Comparison of ENCODE assay signal across 12 cellular contexts in genomic region chr4:3168029-3168428, GRCh38.
DNase-seq lines count a peak whose midpoint lies in the region; ATAC-seq, FAIRE-seq and TF ChIP-seq lines count a peak whose summit lies in the region.
"Had no signal": no experiment of that assay in that cellular context is flagged by ENCODE, and none has a peak within 500 bp of the region (broad histone marks: within the 10 kb centered on the region; RNA-seq: fewer than 3 reads in every experiment).

No MANE protein-coding gene starts in this region.

- H3K4me3 ChIP-seq in K562 (no peak overlapping the region), HepG2 (replicated peaks in 1 of 3; ENCODE audit: insufficient read depth in 1 of 3, low read depth in 2 of 3, low read length in 3 of 3) (no peak overlapping the region)

- H3K9me1 ChIP-seq in K562 (ENCODE audit: control insufficient read depth, insufficient read depth, low read length): no peaks in the 10 kb centered on the region

- POLR2A ChIA-PET in K562 (lab: Yijun Ruan, JAX): interaction anchor here (0.7 to 1.3 kb wide), 2 partner anchors 9 to 74 kb away, joined by 3 read pairs; no protein-coding TSS in a partner anchor
- POLR2A ChIA-PET in HepG2 (lab: Yijun Ruan, JAX): no interaction called here

- no peak for TF ChIP-seq POLR2A in K562 (conservative IDR thresholded peaks at IDR 0.05)
- TF ChIP-seq POLR2A in HepG2 (IDR thresholded peaks at IDR 0.05; ENCODE audit: insufficient read depth in 1 of 2, low read depth in 2 of 2, low read length in 2 of 2): no peak

- FAIRE-seq in K562 (lab: Jason Lieb, UNC) (peak; percentile 42), HepG2 (lab: Jason Lieb, UNC) (no peak)

- TF ChIP-seq CTCF in K562 (IDR thresholded peaks at IDR 0.05 in 2 of 3, conservative IDR thresholded peaks at IDR 0.05 in 1 of 3; ENCODE audit: insufficient read depth in 2 of 3, low read depth in 1 of 3, low read length in 3 of 3) (no peak), HepG2 (CRISPR knock-in tag; IDR thresholded peaks at IDR 0.05) (no peak)

- peak; percentile 37; the same call in 2 of the 3 replicates for ATAC-seq in K562
- no peak for ATAC-seq in GM19455 (IDR thresholded peaks at IDR 0.05; ENCODE audit: unreplicated experiment)
- no peak for ATAC-seq in HepG2
- ATAC-seq in GM18867 (IDR thresholded peaks at IDR 0.05; ENCODE audit: unreplicated experiment): no peak
- ATAC-seq: sciatic nerve had no signal

- no peaks in the 10 kb centered on the region for H3K79me2 ChIP-seq in K562 (ENCODE audit: control insufficient read depth, insufficient read depth, low read length)
- H3K79me2 ChIP-seq in HepG2 (ENCODE audit: insufficient read depth, low read length): no peaks in the 10 kb centered on the region

- TF ChIP-seq RAD21 in K562 (CRISPR knock-in tag; conservative IDR thresholded peaks at IDR 0.05 in 1 of 2, IDR thresholded peaks at IDR 0.05 in 1 of 2) (no peak), HepG2 (CRISPR knock-in tag; IDR thresholded peaks at IDR 0.05) (no peak)

- H3K9ac ChIP-seq in K562 (ENCODE audit: insufficient read depth in 1 of 2, low read depth in 2 of 2, low read length in 2 of 2) (no peak overlapping the region), HepG2 (ENCODE audit: insufficient read depth, low read depth, low read length) (no peak overlapping the region)

- CTCF ChIA-PET in K562 (lab: Yijun Ruan, JAX; ENCODE audit: low intra/inter-chr PET ratio): interaction anchor here (0.6 kb wide), 1 partner anchor 529 kb away, joined by 3 read pairs; no protein-coding TSS in a partner anchor
- CTCF ChIA-PET in HepG2 (lab: Yijun Ruan, JAX; ENCODE audit: low intra/inter-chr PET ratio, low total read pairs): no interaction called here

- no peaks in the 10 kb centered on the region for H3K27me3 ChIP-seq in K562 (ENCODE audit: control insufficient read depth in 2 of 2, insufficient read depth in 2 of 2, low read length in 2 of 2)
- H3K27me3 ChIP-seq in HepG2 (ENCODE audit: control insufficient read depth in 1 of 2, insufficient read depth in 2 of 2, low read length in 2 of 2): no peaks in the 10 kb centered on the region

- DNase-seq in GM03348 (ENCODE audit: low spot score) (peak; percentile 67), LHCN-M2 (ENCODE audit: low read depth) (peak; percentile 12), K562 (ENCODE audit: extremely low read depth in 1 of 4, low spot score in 3 of 4) (peak in 3 of 4 experiments; percentile 14 to 45 (median 26)), iPS-NIHi7 (ENCODE audit: extremely low spot score) (peak; percentile 66), HepG2 (ENCODE audit: low spot score) (no peak), NCI-H187 treated with DMSO at 0.1 percent for 48 hours (lab: John Stamatoyannopoulos, UW) (no peak)
- DNase-seq: activated CD8-positive, alpha-beta memory T cell treated with anti-CD3 and anti-CD28 coated beads, Interleukin-2, amount 50 U/mL, for 48 hours; effector memory CD4-positive, alpha-beta T cell; SW 1271 had no signal

- TF ChIP-seq EP300 in K562 (IDR thresholded peaks at IDR 0.05; ENCODE audit: low read length) (no peak; the same call in 1 of the 2 replicates), HepG2 (IDR thresholded peaks at IDR 0.05; ENCODE audit: low read depth in 2 of 2, low read length in 2 of 2) (no peak), HepG2 (CRISPR knock-in tag; IDR thresholded peaks at IDR 0.05; ENCODE audit: borderline replicate concordance) (no peak)

- BruUV-seq in K562 (replicated peaks; lab: Mats Ljungman, UMichigan): no TSS peak
- no TSS peak for BruUV-seq in HepG2 (replicated peaks; lab: Mats Ljungman, UMichigan)

- H3K27ac ChIP-seq in K562 (ENCODE audit: extremely low read depth, low read depth, low read length): no peak overlapping the region
- H3K27ac ChIP-seq in HepG2 (ENCODE audit: extremely low read length, insufficient read depth, low read length): no peak overlapping the region

- H3K4me1 ChIP-seq in K562 (replicated peaks in 1 of 2; ENCODE audit: control insufficient read depth in 2 of 2, insufficient read depth in 2 of 2, low read length in 2 of 2) (peaks cover 3 to 4% of the 10 kb centered on the region in 2 experiments; a peak in 3 of 5 replicates), HepG2 (ENCODE audit: insufficient read depth, low read length) (no peaks in the 10 kb centered on the region)

- H2AFZ ChIP-seq in K562 (ENCODE audit: low read depth, low read length) (no peak overlapping the region), HepG2 (ENCODE audit: low read length) (no peak overlapping the region)

- H3K9me3 ChIP-seq in K562 (replicated peaks; ENCODE audit: control insufficient read depth, insufficient read depth, low read depth, low read length) (no peaks in the 10 kb centered on the region), HepG2 (ENCODE audit: low read length) (no peaks in the 10 kb centered on the region)

- 17% methylated on average over 3 of the region's 3 CpGs for WGBS in K562 (ENCODE audit: insufficient coverage, low coverage, missing lambda C conversion rate)
- WGBS in HepG2 (ENCODE audit: low lambda C conversion rate): 93% methylated on average over 3 of the region's 3 CpGs

- intact Hi-C loops in K562 (cut with micrococcal nuclease): no loop called here
- intact Hi-C loops in HepG2 (cut with micrococcal nuclease; ENCODE audit: unreplicated experiment): no loop called here

- H4K20me1 ChIP-seq in K562 (replicated peaks; ENCODE audit: control insufficient read depth, insufficient read depth, low read length) (no peaks in the 10 kb centered on the region), HepG2 (ENCODE audit: insufficient read depth, low read length) (no peaks in the 10 kb centered on the region)

- H3K4me2 ChIP-seq in K562 (ENCODE audit: insufficient read depth, low read length) (no peak overlapping the region), HepG2 (ENCODE audit: low read depth, low read length) (no peak overlapping the region)

- in situ Hi-C loops in K562 (cut with MboI): no loop called here
- in situ Hi-C loops in HepG2 (cut with HindIII; ENCODE audit: extremely low pct_ligation_motif_present, low pct_unique_long_range_greater_than_20kb): no loop called here

- H3K36me3 ChIP-seq in K562 (ENCODE audit: control insufficient read depth, insufficient read depth, low read length) (peaks cover 7% of the 10 kb centered on the region; the same call in 1 of the 3 replicates), HepG2 (replicated peaks in 1 of 2; ENCODE audit: control insufficient read depth in 1 of 2, insufficient read depth in 2 of 2, low read length in 2 of 2) (peaks cover 11 to 34% of the 10 kb centered on the region in 2 experiments; a peak in 4 of 5 replicates)

TF ChIP-seq in HepG2, 621 proteins besides CTCF, POLR2A, EP300 and RAD21:
- no peak for TF ChIP-seq ZNF207 (IDR thresholded peaks at IDR 0.05; ENCODE audit: borderline replicate concordance)
- TF ChIP-seq NCOA5 (CRISPR knock-in tag; IDR thresholded peaks at IDR 0.05): no peak
- no peak for TF ChIP-seq PAF1 (CRISPR knock-in tag; IDR thresholded peaks at IDR 0.05)
- no peak for TF ChIP-seq ERF (CRISPR knock-in tag; IDR thresholded peaks at IDR 0.05)
- no peak for TF ChIP-seq KAT2B (IDR thresholded peaks at IDR 0.05; ENCODE audit: borderline replicate concordance, low read depth, low read length)
- TF ChIP-seq SAP130 (CRISPR knock-in tag; IDR thresholded peaks at IDR 0.05; ENCODE audit: low read depth): no peak
- TF ChIP-seq ZNF317 (CRISPR knock-in tag; IDR thresholded peaks at IDR 0.05): no peak
- TF ChIP-seq BCL3 (CRISPR knock-in tag; IDR thresholded peaks at IDR 0.05): no peak
- TF ChIP-seq HNRNPL (IDR thresholded peaks at IDR 0.05; ENCODE audit: low read depth, low read length): no peak
- no peak for TF ChIP-seq ETV6 (CRISPR knock-in tag; conservative IDR thresholded peaks at IDR 0.05)
- TF ChIP-seq KDM6A (CRISPR knock-in tag; IDR thresholded peaks at IDR 0.05; ENCODE audit: low read depth): no peak
- no peak for TF ChIP-seq ZNF501 (CRISPR knock-in tag; IDR thresholded peaks at IDR 0.05)
- no peak for TF ChIP-seq THAP9 (CRISPR knock-in tag; IDR thresholded peaks at IDR 0.05; ENCODE audit: borderline replicate concordance)
- TF ChIP-seq MYNN (CRISPR knock-in tag; IDR thresholded peaks at IDR 0.05; ENCODE audit: low read depth): no peak

Comparison
In these comparisons a context has a peak if more than half of its experiments do, and no peak if none do; other contexts are left out.
1. DNase-seq: peak in GM03348 (single experiment), LHCN-M2 (single experiment), K562 (3 of 4) and iPS-NIHi7 (single experiment); none in HepG2 (single experiment) and NCI-H187 treated with DMSO at 0.1 percent for 48 hours (single experiment).